In the genomic region with DNA sequence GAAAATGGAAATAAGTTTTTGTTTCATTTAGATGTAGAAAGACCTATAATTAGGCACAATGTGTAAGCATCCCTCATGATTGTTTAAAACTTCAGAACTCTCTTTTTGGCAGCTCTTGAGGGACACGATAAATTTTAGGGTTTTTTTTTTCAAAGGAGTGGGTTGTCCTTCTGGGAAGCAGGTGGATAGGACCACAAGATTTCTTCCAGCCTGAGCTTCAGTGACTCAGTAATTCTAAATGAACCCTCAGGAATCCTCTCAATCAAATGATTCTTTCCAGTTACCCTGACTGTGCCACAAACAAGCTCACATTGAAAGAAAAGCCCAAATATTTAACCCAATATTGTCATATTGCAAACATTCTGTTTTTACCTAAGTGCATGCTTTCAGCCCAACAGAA, we compare ENCODE assay signal across 18 cellular contexts. TPM values are rescaled to one million over a fixed set of nuclear protein-coding genes. Genes with fewer than 3 reads are reported as not detected.
DNase-seq lines count a peak whose midpoint lies in the region; ATAC-seq and TF ChIP-seq lines count a peak whose summit lies in the region.
"Had no signal": no experiment of that assay in that cellular context is flagged by ENCODE, and none has a peak within 500 bp of the region (broad histone marks: within the 10 kb centered on the region; RNA-seq: fewer than 3 reads in every experiment).

No MANE protein-coding gene starts in this region.

- H3K4me1 ChIP-seq in breast epithelium (peaks cover 0 to 5% of the 10 kb centered on the region in 2 donors), prostate gland (replicated peaks) (no peaks in the 10 kb centered on the region)
- H3K4me1 ChIP-seq: HAP-1 had no signal

- TF ChIP-seq POLR2A in breast epithelium (IDR thresholded peaks at IDR 0.05) (no peak), prostate gland (IDR thresholded peaks at IDR 0.05) (no peak)

- POLR2A ChIA-PET in MCF 10A (lab: Yijun Ruan, JAX) = interaction anchor here (1.1 to 1.8 kb wide), 2 partner anchors 11 to 43 kb away, joined by 4 to 6 read pairs; no protein-coding TSS in a partner anchor

- H3K4me3 ChIP-seq in breast epithelium (no peak overlapping the region), prostate gland (no peak overlapping the region)
- H3K4me3 ChIP-seq: HAP-1 had no signal

- H3K27ac ChIP-seq in breast epithelium (no peak overlapping the region), prostate gland (no peak overlapping the region)
- H3K27ac ChIP-seq: 22Rv1, HL-60 had no signal

- H3K4me3 Mint-ChIP-seq in MCF 10A (ENCODE audit: unreplicated experiment) = no peak overlapping the region
- H3K4me3 Mint-ChIP-seq in chondrocyte (ENCODE audit: unreplicated experiment) = no peak overlapping the region
- H3K4me3 Mint-ChIP-seq in osteocyte (ENCODE audit: unreplicated experiment) = no peak overlapping the region
- H3K4me3 Mint-ChIP-seq: CD8-positive, alpha-beta T cell had no signal

- H3K27me3 ChIP-seq in breast epithelium (no peaks in the 10 kb centered on the region), prostate gland (replicated peaks; ENCODE audit: insufficient read depth) (no peaks in the 10 kb centered on the region)

- H3K9me3 Mint-ChIP-seq in MCF 10A (ENCODE audit: unreplicated experiment) = no peaks in the 10 kb centered on the region
- no peaks in the 10 kb centered on the region for H3K9me3 Mint-ChIP-seq in chondrocyte (ENCODE audit: low read depth)
- H3K9me3 Mint-ChIP-seq in osteocyte (ENCODE audit: unreplicated experiment) = no peaks in the 10 kb centered on the region
- H3K9me3 Mint-ChIP-seq: CD8-positive, alpha-beta T cell had no signal

- H3K9me3 ChIP-seq in breast epithelium (no peaks in the 10 kb centered on the region), prostate gland (no peaks in the 10 kb centered on the region)
- H3K9me3 ChIP-seq: HAP-1 had no signal

- H3K4me1 Mint-ChIP-seq in MCF 10A (ENCODE audit: insufficient read depth, unreplicated experiment) (peaks cover 7% of the 10 kb centered on the region), chondrocyte (ENCODE audit: low read depth) (peaks cover 91% of the 10 kb centered on the region), osteocyte (ENCODE audit: unreplicated experiment) (peaks cover 88% of the 10 kb centered on the region)

- ATAC-seq in HG03342 (IDR thresholded peaks at IDR 0.05; ENCODE audit: unreplicated experiment) = no peak
- ATAC-seq: CD8-positive, alpha-beta T cell had no signal

- peak overlapping the region; percentile 39 for H3K27ac Mint-ChIP-seq in MCF 10A (ENCODE audit: low read depth, unreplicated experiment)
- peak overlapping the region; percentile 77 for H3K27ac Mint-ChIP-seq in chondrocyte (ENCODE audit: unreplicated experiment)
- peak overlapping the region; percentile 76 for H3K27ac Mint-ChIP-seq in osteocyte (ENCODE audit: unreplicated experiment)
- H3K27ac Mint-ChIP-seq: CD8-positive, alpha-beta T cell had no signal

- TF ChIP-seq CTCF in MCF 10A (IDR thresholded peaks at IDR 0.05; ENCODE audit: unreplicated experiment) (no peak), breast epithelium (IDR thresholded peaks at IDR 0.05) (no peak), chondrocyte (IDR thresholded peaks at IDR 0.05) (no peak), osteocyte (IDR thresholded peaks at IDR 0.05) (no peak), prostate gland (IDR thresholded peaks at IDR 0.05) (no peak)

- WGBS in prostate gland = 23% methylated on average over 1 of the region's 1 CpG

- H3K36me3 Mint-ChIP-seq in MCF 10A (ENCODE audit: insufficient read depth, unreplicated experiment) = peaks cover 11% of the 10 kb centered on the region
- peaks cover 55% of the 10 kb centered on the region for H3K36me3 Mint-ChIP-seq in chondrocyte (ENCODE audit: low read depth)
- peaks cover 78% of the 10 kb centered on the region for H3K36me3 Mint-ChIP-seq in osteocyte (ENCODE audit: unreplicated experiment)
- H3K36me3 Mint-ChIP-seq: CD8-positive, alpha-beta T cell had no signal

- CTCF ChIA-PET in MCF 10A (lab: Yijun Ruan, JAX) = interaction anchor here (0.6 to 10.5 kb wide), 11 partner anchors 40 to 568 kb away, joined by 3 to 209 read pairs (median 5); partner anchors contain the start of gene COL8A1

- intact Hi-C loops in MCF 10A (cut with micrococcal nuclease) (no loop called here), breast epithelium (cut with DNase I; ENCODE audit: low total_unique reads) (no loop called here), prostate gland (cut with DNase I) (no loop called here)

- BruUV-seq in MCF 10A (replicated peaks; lab: Mats Ljungman, UMichigan) = no TSS peak

- no peak for DNase-seq in MCF 10A (ENCODE audit: unreplicated experiment)
- no peak for DNase-seq in breast epithelium (ENCODE audit: low spot score in 2 of 2)
- no peak for DNase-seq in chondrocyte (ENCODE audit: low spot score)
- DNase-seq in osteocyte (ENCODE audit: extremely low spot score, unreplicated experiment) = no peak
- no peak for DNase-seq in central memory CD4-positive, alpha-beta T cell
- no peak for DNase-seq in epidermal melanocyte (ENCODE audit: insufficient read length, low spot score)
- DNase-seq in prostate gland (ENCODE audit: low spot score) = no peak
- DNase-seq: CD8-positive, alpha-beta T cell; DMS79; NCI-H1048; NCI-H1436 treated with DMSO at 0.1 percent for 48 hours; NCI-H2029 treated with DMSO at 0.1 percent for 48 hours; NCI-H748 treated with DMSO at 0.1 percent for 48 hours had no signal

- no peaks in the 10 kb centered on the region for H3K36me3 ChIP-seq in breast epithelium
- no peaks in the 10 kb centered on the region for H3K36me3 ChIP-seq in prostate gland
- H3K36me3 ChIP-seq: HAP-1 had no signal

- H3K27me3 Mint-ChIP-seq in MCF 10A (ENCODE audit: insufficient read depth, unreplicated experiment) (no peaks in the 10 kb centered on the region), chondrocyte (ENCODE audit: low read depth) (no peaks in the 10 kb centered on the region), osteocyte (ENCODE audit: unreplicated experiment) (no peaks in the 10 kb centered on the region)

RNA-seq across cellular contexts. Expression of gene COL8A1, which starts 45.1 kb away (rescaled TPM):
- 29.1 and 112 TPM in 2 replicates for total RNA-seq in MCF 10A (2022)
- 10 to 100 TPM in 2 of 3 donors, 1 to 10 TPM in 1; 9.2 to 43.6 (median 13.6) TPM for total RNA-seq in breast epithelium
- 2,310 to 3,570 TPM (median 2,343 TPM) in 3 replicates for total RNA-seq in chondrocyte
- 3,389 and 3,403 TPM in 2 replicates for total RNA-seq in osteocyte
- total RNA-seq in prostate gland = 1 to 10 TPM; 8.0 to 8.1 TPM
- total RNA-seq: CD8-positive, alpha-beta T cell; SK-MEL-5 had no signal

Comparison
In these comparisons a context has a peak if more than half of its experiments do, and no peak if none do; other contexts are left out.
1. RNA of gene COL8A1, which starts 45.1 kb away (total RNA-seq): 3,389 to 3,403 TPM in osteocyte and 2,310 to 3,570 TPM in chondrocyte; 29.1 to 112 TPM in MCF 10A, 9.2 to 43.6 TPM in breast epithelium and 8.0 to 8.1 TPM in prostate gland; every median in the first group is over 10 times any median in the second.
2. Peak in every context shown above with its lines, with median percentiles within 50 percentile points of each other: H3K27ac Mint-ChIP-seq.